In the genomic region with DNA sequence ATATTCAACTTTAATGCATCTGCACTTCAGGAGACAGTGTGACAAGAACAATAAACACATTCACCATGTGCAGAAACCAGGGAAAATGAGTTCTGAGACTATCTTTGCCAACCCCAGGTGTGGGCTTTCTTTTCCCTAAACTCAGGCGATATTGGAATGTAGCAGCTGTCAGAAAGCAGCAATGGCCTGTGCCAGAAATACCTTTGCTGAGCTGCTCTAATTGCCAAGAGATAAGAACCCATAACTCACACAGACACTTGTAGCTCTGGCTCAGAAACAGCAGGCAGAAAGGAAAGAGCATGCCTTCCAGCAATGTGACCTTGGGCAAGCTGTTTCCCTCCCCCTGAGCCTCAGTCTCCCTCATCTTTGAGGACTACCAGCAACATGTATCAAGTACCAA, we compare ENCODE assay signal across 21 cellular contexts.
DNase-seq lines count a peak whose midpoint lies in the region; ATAC-seq and TF ChIP-seq lines count a peak whose summit lies in the region.
"Had no signal": no experiment of that assay in that cellular context is flagged by ENCODE, and none has a peak within 500 bp of the region (broad histone marks: within the 10 kb centered on the region; RNA-seq: fewer than 3 reads in every experiment).

No MANE protein-coding gene starts in this region.

- H2AK5ac ChIP-seq in trophoblast cell (ENCODE audit: low read length) = no peak overlapping the region

- ATAC-seq in naive thymus-derived CD8-positive, alpha-beta T cell = no peak
- no peak for ATAC-seq in HG03520 (IDR thresholded peaks at IDR 0.05; ENCODE audit: unreplicated experiment)
- ATAC-seq: activated naive CD8-positive, alpha-beta T cell treated with anti-CD3 and anti-CD28 coated beads, Interleukin-2, amount 50 U/mL, for 24 hours had no signal

- H3K4me1 Mint-ChIP-seq in naive thymus-derived CD8-positive, alpha-beta T cell = no peaks in the 10 kb centered on the region

- H3K9me3 Mint-ChIP-seq in naive thymus-derived CD8-positive, alpha-beta T cell = no peaks in the 10 kb centered on the region
- H3K9me3 Mint-ChIP-seq: activated naive CD8-positive, alpha-beta T cell treated with anti-CD3 and anti-CD28 coated beads, Interleukin-2, amount 50 U/mL, for 24 hours; activated T-helper 2 cell treated with anti-CD3 and anti-CD28 coated beads, Interferon-gamma antibody, Interleukin-2, Interleukin-4, amounts not matched to agents 10 μg/mL and 5 μg/mL and 100 μg/mL, durations not matched to agents 14 hours and 24 hours and 36 hours; CD4-positive, alpha-beta memory T cell; T-helper 1 cell treated with Interleukin-12 subunit alpha and Interleukin-12 subunit beta and Interleukin-4 antibody, amounts not matched to agents 30 μg/mL and 1 μg/mL, for 36 hours had no signal

- no peak overlapping the region for H2BK12ac ChIP-seq in trophoblast cell (ENCODE audit: low read length)

- TF ChIP-seq CTCF in left ventricle myocardium inferior (IDR thresholded peaks at IDR 0.05; ENCODE audit: borderline replicate concordance) = no peak
- no peak for TF ChIP-seq CTCF in osteoblast (IDR thresholded peaks at IDR 0.05; ENCODE audit: extremely low read depth, low read depth, low read length)

- no peaks in the 10 kb centered on the region for H3K36me3 Mint-ChIP-seq in naive thymus-derived CD8-positive, alpha-beta T cell
- H3K36me3 Mint-ChIP-seq: CD4-positive, alpha-beta memory T cell had no signal

- no peak overlapping the region for H3K27ac Mint-ChIP-seq in naive thymus-derived CD8-positive, alpha-beta T cell
- H3K27ac Mint-ChIP-seq: activated naive CD8-positive, alpha-beta T cell treated with anti-CD3 and anti-CD28 coated beads, Interleukin-2, amount 50 U/mL, for 24 hours; activated T-helper 2 cell treated with anti-CD3 and anti-CD28 coated beads, Interferon-gamma antibody, Interleukin-2, Interleukin-4, amounts not matched to agents 10 μg/mL and 5 μg/mL and 100 μg/mL, durations not matched to agents 14 hours and 24 hours and 36 hours; CD4-positive, alpha-beta memory T cell; T-helper 1 cell treated with Interleukin-12 subunit alpha and Interleukin-12 subunit beta and Interleukin-4 antibody, amounts not matched to agents 30 μg/mL and 1 μg/mL, for 36 hours had no signal

- H3K9ac ChIP-seq in SK-N-MC (ENCODE audit: insufficient read length) (no peak overlapping the region), trophoblast cell (ENCODE audit: low read length) (no peak overlapping the region)

- peaks cover 7% of the 10 kb centered on the region for H3K79me1 ChIP-seq in trophoblast cell (ENCODE audit: low read length)

- no peaks in the 10 kb centered on the region for H3K9me3 ChIP-seq in SK-N-MC (ENCODE audit: low read depth, low read length)
- H3K9me3 ChIP-seq in left ventricle myocardium inferior (replicated peaks) = no peaks in the 10 kb centered on the region
- no peaks in the 10 kb centered on the region for H3K9me3 ChIP-seq in trophoblast cell (ENCODE audit: insufficient read depth, low read depth, low read length)
- H3K9me3 ChIP-seq in osteoblast (ENCODE audit: low read depth, low read length) = no peaks in the 10 kb centered on the region
- H3K9me3 ChIP-seq: tibial nerve had no signal

- no peaks in the 10 kb centered on the region for H3K36me3 ChIP-seq in SK-N-MC (ENCODE audit: insufficient read depth, low read length)
- H3K36me3 ChIP-seq in left ventricle myocardium inferior = no peaks in the 10 kb centered on the region
- no peaks in the 10 kb centered on the region for H3K36me3 ChIP-seq in trophoblast cell (ENCODE audit: control insufficient read depth in 1 of 2, insufficient read depth in 2 of 2, low read length in 2 of 2)
- no peaks in the 10 kb centered on the region for H3K36me3 ChIP-seq in osteoblast (ENCODE audit: insufficient read depth, low read length)
- H3K36me3 ChIP-seq: tibial nerve had no signal

- H3K27me3 ChIP-seq in left ventricle myocardium inferior (ENCODE audit: low read depth) (no peaks in the 10 kb centered on the region), trophoblast cell (ENCODE audit: insufficient read depth, low read length) (no peaks in the 10 kb centered on the region), osteoblast (ENCODE audit: insufficient read depth, low read length) (no peaks in the 10 kb centered on the region)
- H3K27me3 ChIP-seq: tibial nerve had no signal

- H3K4me3 ChIP-seq in SK-N-MC (peak overlapping the region; percentile 19; the same call in 1 of the 2 replicates), left ventricle myocardium inferior (peak overlapping the region; percentile 7), trophoblast cell (ENCODE audit: low read depth, low read length) (no peak overlapping the region), osteoblast (ENCODE audit: insufficient read depth, low read length) (no peak overlapping the region)
- H3K4me3 ChIP-seq: lung, tibial nerve had no signal

- no peak overlapping the region for H4K12ac ChIP-seq in trophoblast cell (ENCODE audit: low read depth, low read length)

- no peak overlapping the region for H3K4me3 Mint-ChIP-seq in naive thymus-derived CD8-positive, alpha-beta T cell
- H3K4me3 Mint-ChIP-seq: activated naive CD8-positive, alpha-beta T cell treated with anti-CD3 and anti-CD28 coated beads, Interleukin-2, amount 50 U/mL, for 24 hours; CD4-positive, alpha-beta memory T cell; T-helper 1 cell treated with Interleukin-12 subunit alpha and Interleukin-12 subunit beta and Interleukin-4 antibody, amounts not matched to agents 30 μg/mL and 1 μg/mL, for 36 hours had no signal

- H3K4ac ChIP-seq in trophoblast cell (ENCODE audit: low read depth, low read length) = no peak overlapping the region

- no peak overlapping the region for H2AFZ ChIP-seq in trophoblast cell (ENCODE audit: insufficient read depth, low read length, poor library complexity)
- H2AFZ ChIP-seq in osteoblast (ENCODE audit: low read length) = no peak overlapping the region

- peak overlapping the region; percentile 30; the same call in 1 of the 2 replicates for H3K27ac ChIP-seq in SK-N-MC
- peak overlapping the region; percentile 74 for H3K27ac ChIP-seq in left ventricle myocardium inferior (replicated peaks)
- peak overlapping the region; percentile 38 for H3K27ac ChIP-seq in trophoblast cell (ENCODE audit: low read depth, low read length)
- H3K27ac ChIP-seq in osteoblast (ENCODE audit: low read depth, low read length) = no peak overlapping the region

- H3K23ac ChIP-seq in trophoblast cell (ENCODE audit: low read length) = no peak overlapping the region

- DNase-seq in NCI-H2029 (lab: John Stamatoyannopoulos, UW) (peak; percentile 27), SK-N-MC (ENCODE audit: low read depth, low spot score) (no peak), left ventricle myocardium inferior (no peak), trophoblast cell (peak; percentile 24 to 64), osteoblast (ENCODE audit: insufficient read length, low spot score, missing footprints) (no peak), putamen (ENCODE audit: low spot score) (no peak)
- DNase-seq in naive thymus-derived CD8-positive, alpha-beta T cell = no peak
- DNase-seq: activated CD4-positive, alpha-beta T cell treated with anti-CD3 and anti-CD28 coated beads, Interleukin-2, amount 50 U/mL, for 1 hour; activated naive CD8-positive, alpha-beta T cell treated with anti-CD3 and anti-CD28 coated beads, Interleukin-2, amount 50 U/mL, for 24 hours; CD4-positive, alpha-beta memory T cell; dermis blood vessel endothelial cell; DMS79; NCI-H187; SHP77 treated with DMSO at 0.1 percent for 48 hours; stimulated activated CD4-positive, alpha-beta T cell treated with anti-CD3 and anti-CD28 coated beads, Interleukin-2, amount 100 ng/mL, for 24 hours; stimulated activated naive CD4-positive, alpha-beta T cell had no signal

- no peak overlapping the region for H2BK5ac ChIP-seq in trophoblast cell (ENCODE audit: low read depth, low read length, poor library complexity)

- H3K79me2 ChIP-seq in trophoblast cell (ENCODE audit: control insufficient read depth, insufficient read depth, low read length, poor library complexity) (no peaks in the 10 kb centered on the region), osteoblast (ENCODE audit: insufficient read depth, low read length) (no peaks in the 10 kb centered on the region)

- intact Hi-C loops in left ventricle myocardium inferior (cut with micrococcal nuclease) = no loop called here

- no peak overlapping the region for H3K18ac ChIP-seq in trophoblast cell (ENCODE audit: low read length)

- peaks cover 62% of the 10 kb centered on the region for H3K4me1 ChIP-seq in left ventricle myocardium inferior
- peaks cover 13 to 14% of the 10 kb centered on the region in 2 experiments for H3K4me1 ChIP-seq in trophoblast cell (ENCODE audit: control insufficient read depth in 1 of 2, insufficient read depth in 2 of 2, low read length in 2 of 2)
- H3K4me1 ChIP-seq in osteoblast (ENCODE audit: insufficient read depth, low read length) = no peaks in the 10 kb centered on the region

- H2BK120ac ChIP-seq in trophoblast cell (ENCODE audit: insufficient read depth, low read length, poor library complexity) = no peak overlapping the region

- no peak overlapping the region for H4K8ac ChIP-seq in trophoblast cell (ENCODE audit: low read depth, low read length)

- H3K27me3 Mint-ChIP-seq in naive thymus-derived CD8-positive, alpha-beta T cell = peaks cover 0 to 11% (median 5%) of the 10 kb centered on the region in 5 donors

- no peak overlapping the region for H3K14ac ChIP-seq in trophoblast cell (ENCODE audit: low read length)

- H4K91ac ChIP-seq in trophoblast cell (ENCODE audit: low read depth, low read length) = no peak overlapping the region

- peak overlapping the region; percentile 34 for H3K4me2 ChIP-seq in trophoblast cell (ENCODE audit: low read length)
- no peak overlapping the region for H3K4me2 ChIP-seq in osteoblast (ENCODE audit: insufficient read depth, low read length)

- no CpG with 5 or more reads among the region's 1 CpG for WGBS in trophoblast cell (ENCODE audit: extremely low coverage, insufficient coverage, insufficient read length)

- POLR2A ChIA-PET in naive thymus-derived CD8-positive, alpha-beta T cell (lab: Charles Lee) = no interaction called here

- H4K20me1 ChIP-seq in osteoblast (ENCODE audit: insufficient read depth, low read length) = no peaks in the 10 kb centered on the region

Comparison
In these comparisons a context has a peak if more than half of its experiments do, and no peak if none do; other contexts are left out.
1. DNase-seq: peak in NCI-H2029 (single experiment) and trophoblast cell (2 of 2); none in SK-N-MC (single experiment), left ventricle myocardium inferior (single experiment), naive thymus-derived CD8-positive, alpha-beta T cell (0 of 10), osteoblast (single experiment) and putamen (single experiment).
2. H3K4me3 ChIP-seq: peak in SK-N-MC (single experiment) and left ventricle myocardium inferior (single experiment); none in trophoblast cell (single experiment) and osteoblast (single experiment).